In the genomic region with DNA sequence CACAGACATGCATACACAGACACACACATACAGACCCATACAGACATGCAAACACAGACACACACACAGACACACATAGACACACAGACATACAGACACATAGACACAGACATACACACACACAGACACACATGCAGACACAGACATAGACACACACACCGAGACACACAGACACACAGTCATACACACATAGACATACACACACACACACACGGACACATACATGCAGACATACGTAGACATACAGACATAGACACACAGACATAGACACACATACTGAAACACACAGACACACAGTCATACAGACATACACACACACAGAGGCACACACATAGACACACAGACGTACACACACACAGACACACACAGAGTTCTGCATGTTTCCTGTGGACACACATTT, we compare ENCODE assay signal across 35 cellular contexts. TPM values are rescaled to one million over a fixed set of nuclear protein-coding genes. Genes with fewer than 3 reads are reported as not detected.
"Had no signal": no experiment of that assay in that cellular context is flagged by ENCODE, and none has a peak within 500 bp of the region (broad histone marks: within the 10 kb centered on the region; RNA-seq: fewer than 3 reads in every experiment).

No MANE protein-coding gene starts in this region.

- H3K9me3 ChIP-seq: adrenal gland, body of pancreas, colonic mucosa, esophagus squamous epithelium, psoas muscle, suprapubic skin, tibial artery had no signal

- FAIRE-seq: endometrium, keratinocyte had no signal

- H3K27ac ChIP-seq: adrenal gland, body of pancreas, cardiac muscle cell, colonic mucosa, epithelial cell of prostate, esophagus squamous epithelium, parathyroid adenoma, psoas muscle, suprapubic skin, tibial artery, WERI-Rb-1 had no signal

- ATAC-seq: activated CD4-positive, CD25-positive, alpha-beta regulatory T cell treated with anti-CD3 and anti-CD28 coated beads, Interleukin-2, amount 50 U/mL, for 24 hours; body of pancreas; left cardiac atrium; left ventricle myocardium superior; psoas muscle had no signal

- H3K9ac ChIP-seq: parathyroid adenoma had no signal

- H2AFZ ChIP-seq: parathyroid adenoma had no signal

- H3K79me2 ChIP-seq: parathyroid adenoma had no signal

- DNase-seq: activated CD4-positive, alpha-beta T cell treated with anti-CD3 and anti-CD28 coated beads for 48 hours; activated CD4-positive, alpha-beta T cell treated with anti-CD3 and anti-CD28 coated beads, Interleukin-2, amount 50 U/mL, for 48 hours; activated CD8-positive, alpha-beta memory T cell treated with anti-CD3 and anti-CD28 coated beads for 24 hours; activated CD8-positive, alpha-beta memory T cell treated with anti-CD3 and anti-CD28 coated beads, Interleukin-2, amount 50 U/mL, for 4 hours; activated effector memory CD4-positive, alpha-beta T cell treated with anti-CD3 and anti-CD28 coated beads, Interleukin-2, amount 50 U/mL, for 16 hours; activated naive CD4-positive, alpha-beta T cell treated with anti-CD3 and anti-CD28 coated beads for 36 hours; activated naive CD8-positive, alpha-beta T cell treated with anti-CD3 and anti-CD28 coated beads for 36 hours; activated T-cell treated with anti-CD3 and anti-CD28 coated beads, Interleukin-2, amount 50 U/mL, for 1 hour; adrenal gland; body of pancreas; cerebellar nuclear complex; colonic mucosa; effector CD8-positive, alpha-beta T cell; esophagus squamous epithelium; foreskin melanocyte; left cardiac atrium; naive B cell; occipital lobe; stimulated activated CD4-positive, alpha-beta T cell treated with anti-CD3 and anti-CD28 coated beads, Interleukin-15, amount 100 ng/mL, for 24 hours; stimulated activated CD4-positive, alpha-beta T cell treated with anti-CD3 and anti-CD28 coated beads, Interleukin-2, amount 100 ng/mL, for 24 hours; stimulated activated naive CD4-positive, alpha-beta T cell; T-helper 9 cell; tibial artery; WERI-Rb-1 had no signal

- H3K4me3 ChIP-seq: adrenal gland, body of pancreas, cardiac muscle cell, colonic mucosa, esophagus squamous epithelium, psoas muscle, suprapubic skin, tibial artery had no signal

- H3K4me1 ChIP-seq: adrenal gland, body of pancreas, colonic mucosa, esophagus squamous epithelium, parathyroid adenoma, psoas muscle, suprapubic skin, tibial artery had no signal

- H3K36me3 ChIP-seq: adrenal gland, cardiac muscle cell, colonic mucosa, esophagus squamous epithelium, suprapubic skin, tibial artery, WERI-Rb-1 had no signal

- H3K27me3 ChIP-seq: adrenal gland, body of pancreas, colonic mucosa had no signal

RNA-seq across cellular contexts. Expression of a gene that starts 26.9 kb away (rescaled TPM):
- total RNA-seq: activated naive CD4-positive, alpha-beta T cell treated with anti-CD3 and anti-CD28 coated beads for 36 hours; activated naive CD8-positive, alpha-beta T cell treated with anti-CD3 and anti-CD28 coated beads for 36 hours; activated T-helper 1 cell treated with anti-CD3 and anti-CD28 coated beads, Interleukin-12 subunit alpha, Interleukin-12 subunit beta, Interleukin-2, Interleukin-4 antibody, amounts not matched to agents 30 ng/mL and 10 ng/mL and 1 ng/mL, durations not matched to agents 14 hours and 24 hours and 36 hours; cardiac muscle cell had no signal
- polyA plus RNA-seq: cardiac muscle cell, keratinocyte, neural cell had no signal
